ENCODE assay signal across 16 cellular contexts in the genomic region with DNA sequence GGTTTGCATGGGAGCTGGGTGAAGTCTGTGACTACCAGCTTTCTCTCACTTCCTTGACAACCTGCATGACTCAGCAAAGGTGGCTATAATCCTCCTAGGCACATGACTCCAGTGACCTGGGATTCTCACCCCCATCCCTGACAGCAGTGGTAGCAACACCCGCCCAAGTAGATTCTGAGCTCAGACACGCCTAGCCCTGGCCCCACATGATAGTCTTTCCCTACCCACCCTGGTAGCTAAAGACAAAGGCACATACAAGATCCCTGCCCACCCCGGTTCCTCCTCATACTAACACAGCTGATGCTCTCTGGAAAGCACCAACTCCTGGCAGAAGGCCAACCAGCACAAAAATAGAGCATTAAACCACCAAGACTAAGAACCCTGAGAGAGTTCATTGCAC. TPM values are rescaled to one million over a fixed set of nuclear protein-coding genes. Genes with fewer than 3 reads are reported as not detected.
DNase-seq lines count a peak whose midpoint lies in the region; ATAC-seq and TF ChIP-seq lines count a peak whose summit lies in the region.
"Had no signal": no experiment of that assay in that cellular context is flagged by ENCODE, and none has a peak within 500 bp of the region (broad histone marks: within the 10 kb centered on the region; RNA-seq: fewer than 3 reads in every experiment).

No MANE protein-coding gene starts in this region.

- H4K20me1 ChIP-seq in IMR-90 (ENCODE audit: insufficient read depth, low read length) = no peaks in the 10 kb centered on the region

- H3K79me1 ChIP-seq in IMR-90 (ENCODE audit: low read depth in 1 of 2, low read length in 2 of 2) (no peaks in the 10 kb centered on the region), mesendoderm (ENCODE audit: low read length) (no peaks in the 10 kb centered on the region)

- H2AK9ac ChIP-seq in IMR-90 (replicated peaks; ENCODE audit: low read depth, low read length, poor library complexity) = no peak overlapping the region

- 60% methylated on average over 1 of the region's 3 CpGs; no CpG with 5 or more reads in 1 of the 2 experiments for WGBS in IMR-90 (ENCODE audit: extremely low coverage in 2 of 2, insufficient read length in 1 of 2), 2 experiments
- WGBS in mesendoderm (ENCODE audit: extremely low coverage, insufficient coverage, low lambda C conversion rate) = no CpG with 5 or more reads among the region's 3 CpGs

- H3K56ac ChIP-seq in IMR-90 (ENCODE audit: extremely low read depth, insufficient read depth, low read length) (no peak overlapping the region), mesendoderm (ENCODE audit: low read length) (peak overlapping the region; percentile 49)

- ATAC-seq in IMR-90 (ENCODE audit: low read depth) (no peak), GM18909 (IDR thresholded peaks at IDR 0.05; ENCODE audit: poor library complexity, unreplicated experiment) (no peak)

- no peak for TF ChIP-seq RAD21 in IMR-90 (IDR thresholded peaks at IDR 0.05; ENCODE audit: low read length)

- H3K23ac ChIP-seq in IMR-90 (ENCODE audit: low read depth, low read length) = no peak overlapping the region
- H3K23ac ChIP-seq in mesendoderm (ENCODE audit: low read length) = no peak overlapping the region

- H3K27me3 ChIP-seq in IMR-90 (ENCODE audit: control insufficient read depth, insufficient read depth, low read length) (no peaks in the 10 kb centered on the region), mesendoderm (ENCODE audit: insufficient read depth, low read length, poor library complexity) (no peaks in the 10 kb centered on the region)

- H4K5ac ChIP-seq in IMR-90 (ENCODE audit: low read depth, low read length) = no peak overlapping the region
- no peak overlapping the region for H4K5ac ChIP-seq in mesendoderm (ENCODE audit: low read length)

- CTCF ChIA-PET in IMR-90 (lab: Yijun Ruan, JAX) = no interaction called here

- H3K4ac ChIP-seq in IMR-90 (ENCODE audit: low read depth, low read length) (no peak overlapping the region), mesendoderm (ENCODE audit: low read depth, low read length) (no peak overlapping the region)

- DNase-seq in NCI-H2171 treated with DMSO at 0.1 percent for 48 hours (lab: John Stamatoyannopoulos, UW) (peak; percentile 15), NCI-H2171 (lab: John Stamatoyannopoulos, UW) (no peak), IMR-90 (no peak), UCSD-AML1 (lab: John Stamatoyannopoulos, UW; ENCODE audit: unreplicated experiment) (peak; percentile 6), mesendoderm (peak; percentile 74), DMS79 (lab: John Stamatoyannopoulos, UW) (no peak), KG1 (lab: John Stamatoyannopoulos, UW) (no peak)
- DNase-seq: Calu3; CD4-positive, CD25-positive, alpha-beta regulatory T cell; GF-D8; Karpas-422; NCI-H1930; NCI-H2227 treated with DMSO at 0.1 percent for 48 hours had no signal

- intact Hi-C loops in IMR-90 (cut with micrococcal nuclease) = no loop called here

- H3K9ac ChIP-seq in IMR-90 (ENCODE audit: low read depth, low read length) = no peak overlapping the region
- H3K9ac ChIP-seq in mesendoderm (ENCODE audit: low read length) = no peak overlapping the region

- H3K18ac ChIP-seq in IMR-90 (ENCODE audit: low read depth, low read length) (no peak overlapping the region), mesendoderm (ENCODE audit: low read length) (peak overlapping the region; percentile 56)

- dilution Hi-C loops in IMR-90 (cut with HindIII; ENCODE audit: low sequenced_read_pairs, unreplicated experiment) = no loop called here

- BruUV-seq in IMR-90 (replicated peaks; lab: Mats Ljungman, UMichigan) = no TSS peak

- no peak overlapping the region for H4K8ac ChIP-seq in IMR-90 (ENCODE audit: low read depth in 2 of 2, low read length in 2 of 2)
- no peak overlapping the region for H4K8ac ChIP-seq in mesendoderm (ENCODE audit: low read depth, low read length)

- in situ Hi-C loops in IMR-90 (cut with MboI; ENCODE audit: low sequenced_read_pairs) = no loop called here

- no peaks in the 10 kb centered on the region for H3K79me2 ChIP-seq in mesendoderm (ENCODE audit: control insufficient read depth, insufficient read depth, low read length)

- H3K27ac ChIP-seq in IMR-90 (ENCODE audit: insufficient read depth, low read length) (no peak overlapping the region), mesendoderm (ENCODE audit: low read depth, low read length) (no peak overlapping the region)

- POLR2A ChIA-PET in IMR-90 (lab: Charles Lee; ENCODE audit: unreplicated experiment) = no interaction called here

- no peak overlapping the region for H2AFZ ChIP-seq in IMR-90 (replicated peaks; ENCODE audit: low read length, poor library complexity)

- H3K4me1 ChIP-seq in IMR-90 (ENCODE audit: control insufficient read depth, insufficient read depth, low read length) = no peaks in the 10 kb centered on the region
- H3K4me1 ChIP-seq in mesendoderm (ENCODE audit: control insufficient read depth, low read depth, low read length) = peaks cover 17% of the 10 kb centered on the region

- no peak overlapping the region for H3K4me2 ChIP-seq in IMR-90 (ENCODE audit: low read depth, low read length)
- H3K4me2 ChIP-seq in mesendoderm (ENCODE audit: low read length) = no peak overlapping the region

- H3K36me3 ChIP-seq in IMR-90 (ENCODE audit: control insufficient read depth, insufficient read depth, low read length) (no peaks in the 10 kb centered on the region), mesendoderm (ENCODE audit: control insufficient read depth, insufficient read depth, low read length) (no peaks in the 10 kb centered on the region)

- no peaks in the 10 kb centered on the region for H3K9me3 ChIP-seq in IMR-90 (ENCODE audit: control insufficient read depth, insufficient read depth, low read length)

- H2BK15ac ChIP-seq in IMR-90 (ENCODE audit: low read depth, low read length) = no peak overlapping the region
- H2BK15ac ChIP-seq in mesendoderm (replicated peaks; ENCODE audit: low read depth) = no peak overlapping the region

- no peaks in the 10 kb centered on the region for H3K9me1 ChIP-seq in IMR-90 (ENCODE audit: insufficient read depth, low read length)

- no peak for TF ChIP-seq POLR2A in IMR-90 (IDR thresholded peaks at IDR 0.05; ENCODE audit: low read depth, low read length)

- H3K4me3 ChIP-seq in IMR-90 (ENCODE audit: insufficient read depth, low read depth, low read length) = no peak overlapping the region
- no peak overlapping the region for H3K4me3 ChIP-seq in mesendoderm (ENCODE audit: low read length)

- no peak overlapping the region for H2BK5ac ChIP-seq in IMR-90 (ENCODE audit: low read depth, low read length, poor library complexity, severe bottlenecking)
- H2BK5ac ChIP-seq in mesendoderm (ENCODE audit: low read length) = peak overlapping the region; percentile 67

- no peak overlapping the region for H2BK20ac ChIP-seq in IMR-90 (ENCODE audit: low read depth, low read length)

- H2AK5ac ChIP-seq in IMR-90 (ENCODE audit: low read depth, low read length) (no peak overlapping the region), mesendoderm (ENCODE audit: low read length) (no peak overlapping the region)

- no peak for TF ChIP-seq CTCF in IMR-90 (conservative IDR thresholded peaks at IDR 0.05; ENCODE audit: low read depth, low read length)

- no peak overlapping the region for H3K14ac ChIP-seq in IMR-90 (replicated peaks; ENCODE audit: low read depth, low read length)

- H2BK120ac ChIP-seq in IMR-90 (ENCODE audit: low read depth, low read length) (no peak overlapping the region), mesendoderm (ENCODE audit: low read depth, low read length) (no peak overlapping the region)

- no peak overlapping the region for H4K91ac ChIP-seq in IMR-90 (ENCODE audit: insufficient read depth, low read depth, low read length)

TF ChIP-seq in IMR-90, 13 proteins besides CTCF, POLR2A, EP300 and RAD21:
- no peak for TF ChIP-seq RCOR1 (IDR thresholded peaks at IDR 0.05; ENCODE audit: insufficient replicate concordance, low read length)
- 0 out of 2 replicates have a peak, but pooled peaks have one; percentile 9 for TF ChIP-seq NFE2L2 (IDR thresholded peaks at IDR 0.05; ENCODE audit: low read depth, low read length)

RNA-seq across cellular contexts. Expression of a gene that starts 25.9 kb away (rescaled TPM):
- total RNA-seq in IMR-90 (2012; rRNA removed) = not detected in 2 replicates
- polyA plus RNA-seq in IMR-90 (2012; rRNA removed) = not detected in 2 replicates
- polyA plus RNA-seq in IMR-90 (2012; cell fraction: cytosol; rRNA removed) = not detected in 2 replicates
- not detected in 2 replicates for polyA plus RNA-seq in IMR-90 (2012; cell fraction: nucleus; rRNA removed; ENCODE audit: low replicate concordance)
- not detected for polyA plus RNA-seq in mesendoderm (2013, experiment 1 of 2)
- polyA plus RNA-seq in mesendoderm (2013, experiment 2 of 2) = not detected
- total RNA-seq: A172; Calu3; CD4-positive, CD25-positive, alpha-beta regulatory T cell; RPMI7951 had no signal
- polyA plus RNA-seq: CD4-positive, CD25-positive, alpha-beta regulatory T cell had no signal

Comparison
In these comparisons a context has a peak if more than half of its experiments do, and no peak if none do; other contexts are left out.
1. DNase-seq: peak in NCI-H2171 treated with DMSO at 0.1 percent for 48 hours (single experiment), UCSD-AML1 (single experiment) and mesendoderm (single experiment); none in NCI-H2171 (single experiment), IMR-90 (single experiment), DMS79 (single experiment) and KG1 (single experiment).